In the genomic region with DNA sequence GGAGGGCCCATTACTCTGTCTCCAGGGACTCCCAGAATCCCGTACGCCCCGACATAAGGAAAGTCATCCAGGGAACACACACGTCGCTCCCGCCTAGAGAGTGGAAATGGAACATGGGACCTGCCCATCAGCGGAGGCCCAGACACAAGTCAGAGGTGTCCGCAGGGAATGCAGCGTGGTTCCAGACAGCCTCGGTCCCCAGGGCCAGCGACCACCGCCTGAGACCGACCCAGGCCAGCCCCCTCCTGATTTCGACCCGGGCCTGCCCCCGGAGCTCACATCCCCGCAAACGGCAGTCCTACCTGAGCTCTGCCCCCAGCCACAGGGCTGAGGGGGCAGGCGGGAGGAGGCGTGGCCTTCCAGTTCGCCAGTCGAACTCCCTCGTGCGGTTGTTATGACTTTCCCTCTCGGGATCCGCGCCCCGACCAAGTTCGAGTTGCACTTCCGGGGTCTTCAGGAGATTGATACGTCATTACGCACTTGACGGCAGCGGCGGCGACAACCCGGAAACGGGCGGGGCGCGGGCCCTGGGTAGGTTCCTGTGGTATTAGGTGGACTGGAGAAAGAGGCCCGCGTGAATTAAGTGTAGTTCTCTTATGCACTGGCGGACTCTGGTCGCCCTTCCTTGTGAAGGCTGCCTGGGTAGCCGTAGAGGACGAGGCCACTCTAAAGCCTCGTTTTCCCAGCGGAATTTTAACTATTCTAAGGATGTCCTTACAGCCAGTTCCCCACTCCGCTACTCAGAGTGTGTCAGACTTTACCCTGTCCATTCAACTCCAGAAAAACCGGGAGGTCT, we compare ENCODE assay signal across 1 cellular context.
TF ChIP-seq lines count a peak whose summit lies in the region.

No MANE protein-coding gene starts in this region.

TF ChIP-seq in HEK293, 187 proteins besides CTCF, POLR2A, EP300 and RAD21 (continued from another document and continues in another):
- TF ChIP-seq, protein P1, sequence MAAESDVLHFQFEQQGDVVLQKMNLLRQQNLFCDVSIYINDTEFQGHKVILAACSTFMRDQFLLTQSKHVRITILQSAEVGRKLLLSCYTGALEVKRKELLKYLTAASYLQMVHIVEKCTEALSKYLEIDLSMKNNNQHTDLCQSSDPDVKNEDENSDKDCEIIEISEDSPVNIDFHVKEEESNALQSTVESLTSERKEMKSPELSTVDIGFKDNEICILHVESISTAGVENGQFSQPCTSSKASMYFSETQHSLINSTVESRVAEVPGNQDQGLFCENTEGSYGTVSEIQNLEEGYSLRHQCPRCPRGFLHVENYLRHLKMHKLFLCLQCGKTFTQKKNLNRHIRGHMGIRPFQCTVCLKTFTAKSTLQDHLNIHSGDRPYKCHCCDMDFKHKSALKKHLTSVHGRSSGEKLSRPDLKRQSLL (tag by site-specific recombination; IDR thresholded peaks at IDR 0.05), result no peak
- TF ChIP-seq, protein P2, sequence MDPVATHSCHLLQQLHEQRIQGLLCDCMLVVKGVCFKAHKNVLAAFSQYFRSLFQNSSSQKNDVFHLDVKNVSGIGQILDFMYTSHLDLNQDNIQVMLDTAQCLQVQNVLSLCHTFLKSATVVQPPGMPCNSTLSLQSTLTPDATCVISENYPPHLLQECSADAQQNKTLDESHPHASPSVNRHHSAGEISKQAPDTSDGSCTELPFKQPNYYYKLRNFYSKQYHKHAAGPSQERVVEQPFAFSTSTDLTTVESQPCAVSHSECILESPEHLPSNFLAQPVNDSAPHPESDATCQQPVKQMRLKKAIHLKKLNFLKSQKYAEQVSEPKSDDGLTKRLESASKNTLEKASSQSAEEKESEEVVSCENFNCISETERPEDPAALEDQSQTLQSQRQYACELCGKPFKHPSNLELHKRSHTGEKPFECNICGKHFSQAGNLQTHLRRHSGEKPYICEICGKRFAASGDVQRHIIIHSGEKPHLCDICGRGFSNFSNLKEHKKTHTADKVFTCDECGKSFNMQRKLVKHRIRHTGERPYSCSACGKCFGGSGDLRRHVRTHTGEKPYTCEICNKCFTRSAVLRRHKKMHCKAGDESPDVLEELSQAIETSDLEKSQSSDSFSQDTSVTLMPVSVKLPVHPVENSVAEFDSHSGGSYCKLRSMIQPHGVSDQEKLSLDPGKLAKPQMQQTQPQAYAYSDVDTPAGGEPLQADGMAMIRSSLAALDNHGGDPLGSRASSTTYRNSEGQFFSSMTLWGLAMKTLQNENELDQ (tag by site-specific recombination; IDR thresholded peaks at IDR 0.05; ENCODE audit: low read depth), result no peak
- TF ChIP-seq HOXC10 (CRISPR knock-in tag; IDR thresholded peaks at IDR 0.05) (no peak), OSR2 (tag by site-specific recombination; IDR thresholded peaks at IDR 0.05) (no peak; the same call in 1 of the 2 replicates), ZNF843 (tag by site-specific recombination; IDR thresholded peaks at IDR 0.05) (peak; percentile 37), ZNF391 (tag by site-specific recombination; IDR thresholded peaks at IDR 0.05; ENCODE audit: borderline replicate concordance, low read depth) (no peak), GLI2 (tag by site-specific recombination; IDR thresholded peaks at IDR 0.05; ENCODE audit: borderline replicate concordance, low read depth) (no peak), ZBTB48 (tag by site-specific recombination; IDR thresholded peaks at IDR 0.05) (peak; percentile 94), ZNF184 (tag by site-specific recombination; IDR thresholded peaks at IDR 0.05) (no peak), ZNF404 (tag by site-specific recombination; IDR thresholded peaks at IDR 0.05) (no peak), GLIS2 (tag by site-specific recombination; IDR thresholded peaks at IDR 0.05) (no peak; the same call in 1 of the 2 replicates), ZNF169 (tag by site-specific recombination; IDR thresholded peaks at IDR 0.05) (no peak), OVOL3 (tag by site-specific recombination; IDR thresholded peaks at IDR 0.05) (no peak), TRIM28 (IDR thresholded peaks at IDR 0.05; ENCODE audit: borderline replicate concordance, low read length) (no peak), ZBTB7A (tag by site-specific recombination; IDR thresholded peaks at IDR 0.05; ENCODE audit: low read depth) (peak; percentile 28; the same call in 1 of the 2 replicates), ZNF138 (tag by site-specific recombination; IDR thresholded peaks at IDR 0.05; ENCODE audit: borderline replicate concordance) (no peak), HOXD13 (CRISPR knock-in tag; IDR thresholded peaks at IDR 0.05; ENCODE audit: borderline replicate concordance) (no peak), ZNF48 (tag by site-specific recombination; IDR thresholded peaks at IDR 0.05) (no peak), ZNF302 (tag by site-specific recombination; IDR thresholded peaks at IDR 0.05; ENCODE audit: low read depth) (no peak), ZNF660 (tag by site-specific recombination; IDR thresholded peaks at IDR 0.05) (no peak; the same call in none of the 2 replicates), SCRT1 (tag by site-specific recombination; IDR thresholded peaks at IDR 0.05; ENCODE audit: borderline replicate concordance) (no peak), ZNF16 (tag by site-specific recombination; IDR thresholded peaks at IDR 0.05; ENCODE audit: low read depth) (no peak), ZNF394 (tag by site-specific recombination; IDR thresholded peaks at IDR 0.05; ENCODE audit: borderline replicate concordance) (peak; percentile 59), ZNF707 (tag by site-specific recombination; IDR thresholded peaks at IDR 0.05) (no peak), ZNF596 (tag by site-specific recombination; IDR thresholded peaks at IDR 0.05) (no peak), ZNF366 (tag by site-specific recombination; conservative IDR thresholded peaks at IDR 0.05) (peak; percentile 64), ZNF223 (tag by site-specific recombination; IDR thresholded peaks at IDR 0.05) (no peak), ZNF510 (tag by site-specific recombination; IDR thresholded peaks at IDR 0.05; ENCODE audit: insufficient replicate concordance) (no peak), ZNF423 (tag by site-specific recombination; IDR thresholded peaks at IDR 0.05) (peak; percentile 38; the same call in 1 of the 2 replicates), BCL11A (tag by site-specific recombination; IDR thresholded peaks at IDR 0.05; ENCODE audit: low read depth) (no peak), ZNF514 (tag by site-specific recombination; IDR thresholded peaks at IDR 0.05) (no peak), GLIS1 (tag by site-specific recombination; IDR thresholded peaks at IDR 0.05) (peak; percentile 68), ZNF37A (tag by site-specific recombination; IDR thresholded peaks at IDR 0.05) (no peak), ZNF658 (tag by site-specific recombination; IDR thresholded peaks at IDR 0.05) (no peak), KLF9 (tag by site-specific recombination; IDR thresholded peaks at IDR 0.05; ENCODE audit: low read depth) (peak; percentile 92), ZNF791 (tag by site-specific recombination; IDR thresholded peaks at IDR 0.05) (no peak), ZNF521 (tag by site-specific recombination; IDR thresholded peaks at IDR 0.05) (no peak), MEIS1 (CRISPR knock-in tag; IDR thresholded peaks at IDR 0.05; ENCODE audit: borderline replicate concordance) (no peak), ZNF561 (tag by site-specific recombination; IDR thresholded peaks at IDR 0.05; ENCODE audit: borderline replicate concordance) (no peak), ZNF335 (tag by site-specific recombination; conservative IDR thresholded peaks at IDR 0.05) (peak; percentile 92), ZNF416 (tag by site-specific recombination; IDR thresholded peaks at IDR 0.05) (no peak)
- TF ChIP-seq, protein P3, sequence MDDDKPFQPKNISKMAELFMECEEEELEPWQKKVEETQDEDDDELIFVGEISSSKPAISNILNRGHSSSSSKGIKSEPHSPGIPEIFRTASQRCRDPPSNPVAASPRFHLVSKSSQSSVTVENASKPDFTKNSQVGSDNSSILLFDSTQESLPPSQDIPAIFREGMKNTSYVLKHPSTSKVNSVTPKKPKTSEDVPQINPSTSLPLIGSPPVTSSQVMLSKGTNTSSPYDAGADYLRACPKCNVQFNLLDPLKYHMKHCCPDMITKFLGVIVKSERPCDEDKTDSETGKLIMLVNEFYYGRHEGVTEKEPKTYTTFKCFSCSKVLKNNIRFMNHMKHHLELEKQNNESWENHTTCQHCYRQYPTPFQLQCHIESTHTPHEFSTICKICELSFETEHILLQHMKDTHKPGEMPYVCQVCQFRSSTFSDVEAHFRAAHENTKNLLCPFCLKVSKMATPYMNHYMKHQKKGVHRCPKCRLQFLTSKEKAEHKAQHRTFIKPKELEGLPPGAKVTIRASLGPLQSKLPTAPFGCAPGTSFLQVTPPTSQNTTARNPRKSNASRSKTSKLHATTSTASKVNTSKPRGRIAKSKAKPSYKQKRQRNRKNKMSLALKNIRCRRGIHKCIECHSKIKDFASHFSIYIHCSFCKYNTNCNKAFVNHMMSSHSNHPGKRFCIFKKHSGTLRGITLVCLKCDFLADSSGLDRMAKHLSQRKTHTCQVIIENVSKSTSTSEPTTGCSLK (tag by site-specific recombination; IDR thresholded peaks at IDR 0.05), result no peak
- TF ChIP-seq, protein P4, sequence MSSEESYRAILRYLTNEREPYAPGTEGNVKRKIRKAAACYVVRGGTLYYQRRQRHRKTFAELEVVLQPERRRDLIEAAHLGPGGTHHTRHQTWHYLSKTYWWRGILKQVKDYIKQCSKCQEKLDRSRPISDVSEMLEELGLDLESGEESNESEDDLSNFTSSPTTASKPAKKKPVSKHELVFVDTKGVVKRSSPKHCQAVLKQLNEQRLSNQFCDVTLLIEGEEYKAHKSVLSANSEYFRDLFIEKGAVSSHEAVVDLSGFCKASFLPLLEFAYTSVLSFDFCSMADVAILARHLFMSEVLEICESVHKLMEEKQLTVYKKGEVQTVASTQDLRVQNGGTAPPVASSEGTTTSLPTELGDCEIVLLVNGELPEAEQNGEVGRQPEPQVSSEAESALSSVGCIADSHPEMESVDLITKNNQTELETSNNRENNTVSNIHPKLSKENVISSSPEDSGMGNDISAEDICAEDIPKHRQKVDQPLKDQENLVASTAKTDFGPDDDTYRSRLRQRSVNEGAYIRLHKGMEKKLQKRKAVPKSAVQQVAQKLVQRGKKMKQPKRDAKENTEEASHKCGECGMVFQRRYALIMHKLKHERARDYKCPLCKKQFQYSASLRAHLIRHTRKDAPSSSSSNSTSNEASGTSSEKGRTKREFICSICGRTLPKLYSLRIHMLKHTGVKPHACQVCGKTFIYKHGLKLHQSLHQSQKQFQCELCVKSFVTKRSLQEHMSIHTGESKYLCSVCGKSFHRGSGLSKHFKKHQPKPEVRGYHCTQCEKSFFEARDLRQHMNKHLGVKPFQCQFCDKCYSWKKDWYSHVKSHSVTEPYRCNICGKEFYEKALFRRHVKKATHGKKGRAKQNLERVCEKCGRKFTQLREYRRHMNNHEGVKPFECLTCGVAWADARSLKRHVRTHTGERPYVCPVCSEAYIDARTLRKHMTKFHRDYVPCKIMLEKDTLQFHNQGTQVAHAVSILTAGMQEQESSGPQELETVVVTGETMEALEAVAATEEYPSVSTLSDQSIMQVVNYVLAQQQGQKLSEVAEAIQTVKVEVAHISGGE (tag by site-specific recombination; conservative IDR thresholded peaks at IDR 0.05; ENCODE audit: low read depth), result peak; percentile 95
- TF ChIP-seq, protein P5, sequence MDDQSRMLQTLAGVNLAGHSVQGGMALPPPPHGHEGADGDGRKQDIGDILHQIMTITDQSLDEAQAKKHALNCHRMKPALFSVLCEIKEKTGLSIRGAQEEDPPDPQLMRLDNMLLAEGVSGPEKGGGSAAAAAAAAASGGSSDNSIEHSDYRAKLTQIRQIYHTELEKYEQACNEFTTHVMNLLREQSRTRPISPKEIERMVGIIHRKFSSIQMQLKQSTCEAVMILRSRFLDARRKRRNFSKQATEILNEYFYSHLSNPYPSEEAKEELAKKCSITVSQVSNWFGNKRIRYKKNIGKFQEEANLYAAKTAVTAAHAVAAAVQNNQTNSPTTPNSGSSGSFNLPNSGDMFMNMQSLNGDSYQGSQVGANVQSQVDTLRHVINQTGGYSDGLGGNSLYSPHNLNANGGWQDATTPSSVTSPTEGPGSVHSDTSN (CRISPR knock-in tag; IDR thresholded peaks at IDR 0.05), result peak; percentile 58; the same call in 1 of the 2 replicates
- TF ChIP-seq, protein P6, sequence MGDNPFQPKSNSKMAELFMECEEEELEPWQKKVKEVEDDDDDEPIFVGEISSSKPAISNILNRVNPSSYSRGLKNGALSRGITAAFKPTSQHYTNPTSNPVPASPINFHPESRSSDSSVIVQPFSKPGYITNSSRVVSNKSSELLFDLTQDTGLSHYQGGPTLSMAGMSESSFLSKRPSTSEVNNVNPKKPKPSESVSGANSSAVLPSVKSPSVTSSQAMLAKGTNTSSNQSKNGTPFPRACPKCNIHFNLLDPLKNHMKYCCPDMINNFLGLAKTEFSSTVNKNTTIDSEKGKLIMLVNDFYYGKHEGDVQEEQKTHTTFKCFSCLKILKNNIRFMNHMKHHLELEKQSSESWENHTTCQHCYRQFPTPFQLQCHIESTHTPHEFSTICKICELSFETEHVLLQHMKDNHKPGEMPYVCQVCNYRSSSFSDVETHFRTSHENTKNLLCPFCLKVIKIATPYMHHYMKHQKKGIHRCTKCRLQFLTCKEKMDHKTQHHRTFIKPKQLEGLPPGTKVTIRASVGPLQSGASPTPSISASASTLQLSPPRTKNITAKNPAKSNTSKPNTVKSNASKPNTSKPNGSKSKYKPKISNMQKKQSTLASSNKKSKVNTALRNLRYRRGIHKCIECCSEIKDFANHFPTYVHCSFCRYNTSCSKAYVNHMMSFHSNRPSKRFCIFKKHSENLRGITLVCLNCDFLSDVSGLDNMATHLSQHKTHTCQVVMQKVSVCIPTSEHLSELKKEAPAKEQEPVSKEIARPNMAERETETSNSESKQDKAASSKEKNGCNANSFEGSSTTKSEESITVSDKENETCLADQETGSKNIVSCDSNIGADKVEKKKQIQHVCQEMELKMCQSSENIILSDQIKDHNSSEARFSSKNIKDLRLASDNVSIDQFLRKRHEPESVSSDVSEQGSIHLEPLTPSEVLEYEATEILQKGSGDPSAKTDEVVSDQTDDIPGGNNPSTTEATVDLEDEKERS (tag by site-specific recombination; IDR thresholded peaks at IDR 0.05), result no peak
- TF ChIP-seq, protein P7, sequence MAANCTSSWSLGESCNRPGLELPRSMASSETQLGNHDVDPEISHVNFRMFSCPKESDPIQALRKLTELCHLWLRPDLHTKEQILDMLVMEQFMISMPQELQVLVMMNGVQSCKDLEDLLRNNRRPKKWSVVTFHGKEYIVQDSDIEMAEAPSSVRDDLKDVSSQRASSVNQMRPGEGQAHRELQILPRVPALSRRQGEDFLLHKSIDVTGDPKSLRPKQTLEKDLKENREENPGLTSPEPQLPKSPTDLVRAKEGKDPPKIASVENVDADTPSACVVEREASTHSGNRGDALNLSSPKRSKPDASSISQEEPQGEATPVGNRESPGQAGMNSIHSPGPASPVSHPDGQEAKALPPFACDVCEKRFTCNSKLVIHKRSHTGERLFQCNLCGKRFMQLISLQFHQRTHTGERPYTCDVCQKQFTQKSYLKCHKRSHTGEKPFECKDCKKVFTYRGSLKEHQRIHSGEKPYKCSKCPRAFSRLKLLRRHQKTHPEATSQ (tag by site-specific recombination; IDR thresholded peaks at IDR 0.05), result no peak; the same call in 1 of the 2 replicates
- TF ChIP-seq, protein P8, sequence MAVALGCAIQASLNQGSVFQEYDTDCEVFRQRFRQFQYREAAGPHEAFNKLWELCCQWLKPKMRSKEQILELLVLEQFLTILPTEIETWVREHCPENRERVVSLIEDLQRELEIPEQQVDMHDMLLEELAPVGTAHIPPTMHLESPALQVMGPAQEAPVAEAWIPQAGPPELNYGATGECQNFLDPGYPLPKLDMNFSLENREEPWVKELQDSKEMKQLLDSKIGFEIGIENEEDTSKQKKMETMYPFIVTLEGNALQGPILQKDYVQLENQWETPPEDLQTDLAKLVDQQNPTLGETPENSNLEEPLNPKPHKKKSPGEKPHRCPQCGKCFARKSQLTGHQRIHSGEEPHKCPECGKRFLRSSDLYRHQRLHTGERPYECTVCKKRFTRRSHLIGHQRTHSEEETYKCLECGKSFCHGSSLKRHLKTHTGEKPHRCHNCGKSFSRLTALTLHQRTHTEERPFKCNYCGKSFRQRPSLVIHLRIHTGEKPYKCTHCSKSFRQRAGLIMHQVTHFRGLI (tag by site-specific recombination; IDR thresholded peaks at IDR 0.05), result no peak
